In genomic region chr1:202017385-202018225, GRCh38 we compare ENCODE assay signal across 1 cellular context.
TF ChIP-seq lines count a peak whose summit lies in the region.

No MANE protein-coding gene starts in this region.

TF ChIP-seq in HepG2, 621 proteins besides CTCF, POLR2A, EP300 and RAD21 (continued from another document):
- TF ChIP-seq HNF1B (CRISPR knock-in tag; IDR thresholded peaks at IDR 0.05) = no peak
- TF ChIP-seq KLF6 (CRISPR knock-in tag; IDR thresholded peaks at IDR 0.05) = no peak
- TF ChIP-seq ZC3H13 (CRISPR knock-in tag; IDR thresholded peaks at IDR 0.05) = 0 out of 2 replicates have a peak, but pooled peaks have one; percentile 12
